Comparison of ENCODE assay signal across 36 cellular contexts in genomic region chr18:22723221-22723620, GRCh38.
"Had no signal": no experiment of that assay in that cellular context is flagged by ENCODE, and none has a peak within 500 bp of the region (broad histone marks: within the 10 kb centered on the region; RNA-seq: fewer than 3 reads in every experiment).

No MANE protein-coding gene starts in this region.

- H3K36me3 Mint-ChIP-seq: activated CD4-positive, alpha-beta memory T cell treated with anti-CD3 and anti-CD28 coated beads for 36 hours; activated naive CD4-positive, alpha-beta T cell treated with anti-CD3 and anti-CD28 coated beads, Interleukin-2, amount 50 U/mL, for 72 hours; activated naive CD8-positive, alpha-beta T cell treated with anti-CD3 and anti-CD28 coated beads for 36 hours; brain had no signal

- H3K9me3 Mint-ChIP-seq: activated B cell treated with CpG ODN at 0.5 μM for 24 hours; activated CD4-positive, alpha-beta memory T cell treated with anti-CD3 and anti-CD28 coated beads for 36 hours; activated CD4-positive, alpha-beta T cell treated with anti-CD3 and anti-CD28 coated beads, Interleukin-2, amount 10 ng/mL, durations not matched to agents 24 days and 14 days; activated CD8-positive, alpha-beta T cell treated with anti-CD3 and anti-CD28 coated beads for 36 hours; activated naive CD4-positive, alpha-beta T cell treated with anti-CD3 and anti-CD28 coated beads for 36 hours; activated naive CD4-positive, alpha-beta T cell treated with anti-CD3 and anti-CD28 coated beads, Interleukin-2, amount 50 U/mL, for 72 hours; activated naive CD8-positive, alpha-beta T cell treated with anti-CD3 and anti-CD28 coated beads for 36 hours; activated T-cell treated with anti-CD3 and anti-CD28 coated beads, Interleukin-2, amount 50 U/mL, for 4 hours; activated T-cell treated with anti-CD3 and anti-CD28 coated beads, Interleukin-2, amount 50 U/mL, for 72 hours; activated T-helper 1 cell treated with anti-CD3 and anti-CD28 coated beads, Interleukin-12 subunit alpha, Interleukin-12 subunit beta, Interleukin-2, Interleukin-4 antibody, amounts not matched to agents 30 ng/mL and 10 ng/mL and 1 ng/mL, durations not matched to agents 14 hours and 24 hours and 36 hours; activated T-helper 17 cell treated with anti-CD3 and anti-CD28 coated beads, Interleukin-2, amount 50 U/mL, for 72 hours; brain; central memory CD8-positive, alpha-beta T cell; T-helper 1 cell treated with Interleukin-12 subunit alpha and Interleukin-12 subunit beta and Interleukin-4 antibody, amounts not matched to agents 30 μg/mL and 1 μg/mL, for 36 hours; T-helper 2 cell treated with Interferon-gamma antibody and Interleukin-4, amounts not matched to agents 5 μg/mL and 100 μg/mL, for 36 hours had no signal

- H3K27me3 ChIP-seq: ascending aorta, cardiac muscle cell had no signal

- H3K9me3 ChIP-seq: ascending aorta had no signal

- H3K4me1 Mint-ChIP-seq: activated B cell treated with CpG ODN at 0.5 μM for 24 hours; activated CD4-positive, alpha-beta T cell treated with anti-CD3 and anti-CD28 coated beads, Interleukin-2, amount 10 ng/mL, durations not matched to agents 24 days and 14 days; activated naive CD8-positive, alpha-beta T cell treated with anti-CD3 and anti-CD28 coated beads for 36 hours; activated T-helper 17 cell treated with anti-CD3 and anti-CD28 coated beads, Interleukin-2, amount 50 U/mL, for 72 hours; brain; central memory CD8-positive, alpha-beta T cell had no signal

- H3K4me3 ChIP-seq: ascending aorta, cardiac muscle cell had no signal

- DNase-seq: activated B cell treated with CpG ODN at 0.5 μM for 24 hours; activated CD4-positive, alpha-beta memory T cell treated with anti-CD3 and anti-CD28 coated beads for 36 hours; activated CD4-positive, alpha-beta T cell treated with anti-CD3 and anti-CD28 coated beads for 4 hours; activated CD4-positive, alpha-beta T cell treated with anti-CD3 and anti-CD28 coated beads, Interleukin-2, amount 50 U/mL, for 1 hour; activated CD4-positive, alpha-beta T cell treated with anti-CD3 and anti-CD28 coated beads, Interleukin-2, amount 50 U/mL, for 4 hours; activated CD4-positive, CD25-positive, alpha-beta regulatory T cell treated with anti-CD3 and anti-CD28 coated beads, Interleukin-2, amount 50 U/mL, for 72 hours; activated CD8-positive, alpha-beta memory T cell treated with anti-CD3 and anti-CD28 coated beads, Interleukin-2, amount 50 U/mL, for 4 hours; activated CD8-positive, alpha-beta T cell treated with anti-CD3 and anti-CD28 coated beads for 36 hours; activated effector memory CD4-positive, alpha-beta T cell treated with anti-CD3 and anti-CD28 coated beads, Interleukin-2, amount 50 U/mL, for 16 hours; activated gamma-delta T cell treated with Interleukin-2 at 50 U/mL for 16 hours; activated naive CD4-positive, alpha-beta T cell; activated naive CD4-positive, alpha-beta T cell treated with anti-CD3 and anti-CD28 coated beads for 36 hours; activated naive CD4-positive, alpha-beta T cell treated with anti-CD3 and anti-CD28 coated beads, Interleukin-2, amount 50 U/mL, for 16 hours; activated naive CD8-positive, alpha-beta T cell treated with anti-CD3 and anti-CD28 coated beads for 36 hours; activated T-cell treated with anti-CD3 and anti-CD28 coated beads for 4 hours; activated T-cell treated with anti-CD3 and anti-CD28 coated beads, Interleukin-2, amount 50 U/mL, for 1 hour; activated T-cell treated with anti-CD3 and anti-CD28 coated beads, Interleukin-2, amount 50 U/mL, for 4 hours; activated T-cell treated with anti-CD3 and anti-CD28 coated beads, Interleukin-2, amount 50 U/mL, for 72 hours; amygdala; anterior cingulate cortex; caudate nucleus; cerebellar nuclear complex; T-helper 1 cell; T-helper 2 cell; T-helper 9 cell had no signal

- H3K4me3 Mint-ChIP-seq: activated B cell treated with CpG ODN at 0.5 μM for 24 hours; activated CD4-positive, alpha-beta memory T cell treated with anti-CD3 and anti-CD28 coated beads for 36 hours; activated CD4-positive, alpha-beta T cell treated with anti-CD3 and anti-CD28 coated beads, Interleukin-2, amount 10 ng/mL, durations not matched to agents 24 days and 14 days; activated CD8-positive, alpha-beta T cell treated with anti-CD3 and anti-CD28 coated beads for 36 hours; activated naive CD4-positive, alpha-beta T cell treated with anti-CD3 and anti-CD28 coated beads for 36 hours; activated naive CD8-positive, alpha-beta T cell treated with anti-CD3 and anti-CD28 coated beads for 36 hours; activated T-cell treated with anti-CD3 and anti-CD28 coated beads, Interleukin-2, amount 50 U/mL, for 4 hours; activated T-cell treated with anti-CD3 and anti-CD28 coated beads, Interleukin-2, amount 50 U/mL, for 72 hours; activated T-helper 1 cell treated with anti-CD3 and anti-CD28 coated beads, Interleukin-12 subunit alpha, Interleukin-12 subunit beta, Interleukin-2, Interleukin-4 antibody, amounts not matched to agents 30 ng/mL and 10 ng/mL and 1 ng/mL, durations not matched to agents 14 hours and 24 hours and 36 hours; activated T-helper 17 cell treated with anti-CD3 and anti-CD28 coated beads, Interleukin-2, amount 50 U/mL, for 72 hours; central memory CD8-positive, alpha-beta T cell; T-helper 1 cell treated with Interleukin-12 subunit alpha and Interleukin-12 subunit beta and Interleukin-4 antibody, amounts not matched to agents 30 μg/mL and 1 μg/mL, for 36 hours; T-helper 2 cell treated with Interferon-gamma antibody and Interleukin-4, amounts not matched to agents 5 μg/mL and 100 μg/mL, for 36 hours had no signal

- H3K27me3 Mint-ChIP-seq: activated B cell treated with CpG ODN at 0.5 μM for 24 hours; activated CD4-positive, alpha-beta memory T cell treated with anti-CD3 and anti-CD28 coated beads for 36 hours; activated CD4-positive, alpha-beta T cell treated with anti-CD3 and anti-CD28 coated beads, Interleukin-2, amount 10 ng/mL, durations not matched to agents 24 days and 14 days; brain had no signal

- H3K36me3 ChIP-seq: ascending aorta, cardiac muscle cell had no signal

- H3K4me1 ChIP-seq: ascending aorta had no signal

- H3K27ac Mint-ChIP-seq: activated B cell treated with CpG ODN at 0.5 μM for 24 hours; activated CD4-positive, alpha-beta memory T cell treated with anti-CD3 and anti-CD28 coated beads for 36 hours; activated CD4-positive, alpha-beta T cell treated with anti-CD3 and anti-CD28 coated beads, Interleukin-2, amount 10 ng/mL, durations not matched to agents 24 days and 14 days; activated CD8-positive, alpha-beta T cell treated with anti-CD3 and anti-CD28 coated beads for 36 hours; activated naive CD4-positive, alpha-beta T cell treated with anti-CD3 and anti-CD28 coated beads for 36 hours; activated naive CD4-positive, alpha-beta T cell treated with anti-CD3 and anti-CD28 coated beads, Interleukin-2, amount 50 U/mL, for 72 hours; activated naive CD8-positive, alpha-beta T cell treated with anti-CD3 and anti-CD28 coated beads for 36 hours; activated T-cell treated with anti-CD3 and anti-CD28 coated beads, Interleukin-2, amount 50 U/mL, for 72 hours; activated T-helper 1 cell treated with anti-CD3 and anti-CD28 coated beads, Interleukin-12 subunit alpha, Interleukin-12 subunit beta, Interleukin-2, Interleukin-4 antibody, amounts not matched to agents 30 ng/mL and 10 ng/mL and 1 ng/mL, durations not matched to agents 14 hours and 24 hours and 36 hours; activated T-helper 17 cell treated with anti-CD3 and anti-CD28 coated beads, Interleukin-2, amount 50 U/mL, for 72 hours; T-helper 1 cell treated with Interleukin-12 subunit alpha and Interleukin-12 subunit beta and Interleukin-4 antibody, amounts not matched to agents 30 μg/mL and 1 μg/mL, for 36 hours; T-helper 2 cell treated with Interferon-gamma antibody and Interleukin-4, amounts not matched to agents 5 μg/mL and 100 μg/mL, for 36 hours had no signal

- H3K27ac ChIP-seq: ascending aorta, cardiac muscle cell, VCaP had no signal

- ATAC-seq: activated CD8-positive, alpha-beta T cell treated with anti-CD3 and anti-CD28 coated beads for 36 hours; activated naive CD4-positive, alpha-beta T cell treated with anti-CD3 and anti-CD28 coated beads, Interleukin-2, amount 50 U/mL, for 72 hours; activated T-cell treated with anti-CD3 and anti-CD28 coated beads, Interleukin-2, amount 50 U/mL, for 4 hours; activated T-cell treated with anti-CD3 and anti-CD28 coated beads, Interleukin-2, amount 50 U/mL, for 72 hours; activated T-helper 17 cell treated with anti-CD3 and anti-CD28 coated beads, Interleukin-2, amount 50 U/mL, for 72 hours had no signal
